Comparison of ENCODE assay signal across 16 cellular contexts in genomic region chr9:4070266-4070665, GRCh38.
DNase-seq lines count a peak whose midpoint lies in the region; ATAC-seq and TF ChIP-seq lines count a peak whose summit lies in the region.
"Had no signal": no experiment of that assay in that cellular context is flagged by ENCODE, and none has a peak within 500 bp of the region (broad histone marks: within the 10 kb centered on the region; RNA-seq: fewer than 3 reads in every experiment).

No MANE protein-coding gene starts in this region.

- no peaks in the 10 kb centered on the region for H3K9me3 Mint-ChIP-seq in immature natural killer cell
- no peaks in the 10 kb centered on the region for H3K9me3 Mint-ChIP-seq in activated naive CD4-positive, alpha-beta T cell treated with anti-CD3 and anti-CD28 coated beads for 36 hours

- H3K4me3 ChIP-seq in cardiac muscle cell = no peak overlapping the region
- H3K4me3 ChIP-seq in Jurkat, Clone E6-1 (ENCODE audit: low read length) = no peak overlapping the region
- H3K4me3 ChIP-seq: Peyer's patch had no signal

- peak overlapping the region in 3 of 6 donors; percentile 5 to 85 (median 73) for H3K27ac Mint-ChIP-seq in immature natural killer cell
- H3K27ac Mint-ChIP-seq in activated naive CD4-positive, alpha-beta T cell treated with anti-CD3 and anti-CD28 coated beads for 36 hours = no peak overlapping the region

- no peak for TF ChIP-seq CTCF in cardiac muscle cell (IDR thresholded peaks at IDR 0.05; ENCODE audit: low read depth, low read length)

- H3K36me3 Mint-ChIP-seq in immature natural killer cell = no peaks in the 10 kb centered on the region
- H3K36me3 Mint-ChIP-seq in activated naive CD4-positive, alpha-beta T cell treated with anti-CD3 and anti-CD28 coated beads for 36 hours (ENCODE audit: low read depth) = no peaks in the 10 kb centered on the region

- peaks cover 58% of the 10 kb centered on the region for H3K4me1 ChIP-seq in cardiac muscle cell (ENCODE audit: low read depth)
- H3K4me1 ChIP-seq: Peyer's patch had no signal

- no peaks in the 10 kb centered on the region for H3K27me3 ChIP-seq in cardiac muscle cell
- H3K27me3 ChIP-seq: Peyer's patch had no signal

- H3K36me3 ChIP-seq in cardiac muscle cell = no peaks in the 10 kb centered on the region
- H3K36me3 ChIP-seq: Peyer's patch had no signal

- no peak for DNase-seq in cardiac muscle cell (ENCODE audit: low read depth in 1 of 2, low spot score in 1 of 2)
- DNase-seq in Right ventricle myocardium superior = no peak
- DNase-seq in Jurkat, Clone E6-1 (ENCODE audit: low read depth, low spot score) = peak; percentile 5
- peak; percentile 17 to 38 (median 27) for DNase-seq in immature natural killer cell
- DNase-seq in sciatic nerve (ENCODE audit: low spot score) = no peak
- no peak for DNase-seq in activated naive CD4-positive, alpha-beta T cell treated with anti-CD3 and anti-CD28 coated beads for 36 hours
- no peak for DNase-seq in cerebellar nuclear complex (lab: John Stamatoyannopoulos, UW)
- no peak for DNase-seq in dermis blood vessel endothelial cell
- DNase-seq: C1 segment of cervical spinal cord, DMS153, Karpas-422, NCI-H1417 treated with DMSO at 0.1 percent for 48 hours, NCI-H2029, NCI-H2171 treated with DMSO at 0.1 percent for 48 hours, Peyer's patch, SHP77 treated with DMSO at 0.1 percent for 48 hours had no signal

- peak overlapping the region; percentile 96 for H3K27ac ChIP-seq in cardiac muscle cell
- H3K27ac ChIP-seq: Peyer's patch had no signal

- intact Hi-C loops in Right ventricle myocardium superior (cut with DNase I) = no loop called here
- intact Hi-C loops in sciatic nerve (cut with DNase I) = no loop called here
- intact Hi-C loops in activated naive CD4-positive, alpha-beta T cell treated with anti-CD3 and anti-CD28 coated beads for 36 hours (cut with micrococcal nuclease) = loop anchor here (10.0 kb wide), 1 partner anchor 125 kb away; no protein-coding TSS in a partner anchor

- CTCF ChIA-PET in activated naive CD4-positive, alpha-beta T cell treated with anti-CD3 and anti-CD28 coated beads for 36 hours (lab: Charles Lee) = interaction anchor here (0.7 to 1.7 kb wide), 2 partner anchors 8 to 882 kb away, joined by 3 to 6 read pairs; no protein-coding TSS in a partner anchor

- no peaks in the 10 kb centered on the region for H3K9me3 ChIP-seq in cardiac muscle cell (ENCODE audit: low read depth)
- H3K9me3 ChIP-seq: Peyer's patch had no signal

- H3K27me3 Mint-ChIP-seq in immature natural killer cell (ENCODE audit: low read depth in 3 of 3) = peaks cover 2 to 8% (median 6%) of the 10 kb centered on the region in 3 donors
- H3K27me3 Mint-ChIP-seq in activated naive CD4-positive, alpha-beta T cell treated with anti-CD3 and anti-CD28 coated beads for 36 hours (ENCODE audit: low read depth) = no peaks in the 10 kb centered on the region

- peaks cover 6 to 23% of the 10 kb centered on the region in 2 donors for H3K4me1 Mint-ChIP-seq in immature natural killer cell
- H3K4me1 Mint-ChIP-seq in activated naive CD4-positive, alpha-beta T cell treated with anti-CD3 and anti-CD28 coated beads for 36 hours (ENCODE audit: low read depth) = no peaks in the 10 kb centered on the region

- ATAC-seq in Right ventricle myocardium superior (ENCODE audit: poor library complexity) (no peak), sciatic nerve (peak; percentile 55)

- peak overlapping the region in 2 of 5 donors; percentile 25 to 49 for H3K4me3 Mint-ChIP-seq in immature natural killer cell
- no peak overlapping the region for H3K4me3 Mint-ChIP-seq in activated naive CD4-positive, alpha-beta T cell treated with anti-CD3 and anti-CD28 coated beads for 36 hours

Comparison
In these comparisons a context has a peak if more than half of its experiments do, and no peak if none do; other contexts are left out.
1. DNase-seq: peak in Jurkat, Clone E6-1 (single experiment) and immature natural killer cell (3 of 3); none in cardiac muscle cell (0 of 2), Right ventricle myocardium superior (single experiment), sciatic nerve (single experiment), activated naive CD4-positive, alpha-beta T cell treated with anti-CD3 and anti-CD28 coated beads for 36 hours (single experiment), cerebellar nuclear complex (0 of 2) and dermis blood vessel endothelial cell (single experiment).